ENCODE assay signal across 8 cellular contexts in the genomic region with DNA sequence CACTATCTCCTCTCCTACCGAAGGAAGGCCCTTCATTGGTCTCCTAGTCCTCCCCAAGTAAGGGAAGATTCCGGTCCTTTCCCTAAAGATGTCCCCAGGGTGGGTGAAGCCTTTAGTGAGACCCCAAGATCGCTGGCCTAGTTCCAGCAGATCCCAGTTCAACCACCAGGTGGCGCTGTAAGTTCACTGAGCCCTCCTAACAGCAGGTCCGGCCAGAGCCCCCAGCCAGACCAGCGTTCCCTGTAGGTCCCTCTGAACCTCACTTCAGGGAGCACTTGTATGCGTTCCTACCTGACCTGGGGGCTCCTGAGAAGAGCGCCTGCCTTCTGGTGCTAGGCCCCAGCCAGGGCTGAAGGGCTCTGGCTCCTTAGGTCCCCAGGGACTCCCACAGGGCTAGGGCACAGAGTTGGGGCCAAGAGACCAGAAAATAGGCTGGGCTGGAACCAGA. TPM values are rescaled to one million over a fixed set of nuclear protein-coding genes. Genes with fewer than 3 reads are reported as not detected.
DNase-seq lines count a peak whose midpoint lies in the region; ATAC-seq lines count a peak whose summit lies in the region.

No MANE protein-coding gene starts in this region.

- peak overlapping the region in 1 of 8 donors; percentile 2 for H3K4me3 Mint-ChIP-seq in naive B cell
- no peak overlapping the region for H3K4me3 Mint-ChIP-seq in stimulated activated effector memory CD8-positive, alpha-beta T cell treated with anti-CD3 and anti-CD28 coated beads, Interleukin-12 subunit alpha, Interleukin-12 subunit beta, amount 100 ng/mL, for 72 hours

- peaks cover 0 to 14% (median 4%) of the 10 kb centered on the region in 3 donors for H3K27me3 Mint-ChIP-seq in naive B cell

- ATAC-seq in HG02870 (IDR thresholded peaks at IDR 0.05; ENCODE audit: unreplicated experiment): peak; percentile 48
- ATAC-seq in naive B cell (ENCODE audit: low read depth in 2 of 2): peak; percentile 56 to 72
- ATAC-seq in stimulated activated effector memory CD8-positive, alpha-beta T cell treated with anti-CD3 and anti-CD28 coated beads, Interleukin-12 subunit alpha, Interleukin-12 subunit beta, amount 100 ng/mL, for 72 hours: peak; percentile 20
- ATAC-seq in GM21423 (IDR thresholded peaks at IDR 0.05; ENCODE audit: unreplicated experiment): no peak

- DNase-seq in GM03348 (ENCODE audit: low spot score) (peak; percentile 89), NCI-H69 (lab: John Stamatoyannopoulos, UW) (peak; percentile 83), epidermal melanocyte (ENCODE audit: insufficient read length, low spot score) (peak; percentile 69), naive B cell (peak; percentile 48)
- DNase-seq in activated CD8-positive, alpha-beta memory T cell treated with anti-CD3 and anti-CD28 coated beads for 48 hours (ENCODE audit: low read depth in 2 of 3, low spot score in 2 of 3): peak in 2 of 3 experiments; percentile 69 to 76
- peak; percentile 62 to 86 for DNase-seq in stimulated activated effector memory CD8-positive, alpha-beta T cell treated with anti-CD3 and anti-CD28 coated beads, Interleukin-12 subunit alpha, Interleukin-12 subunit beta, amount 100 ng/mL, for 72 hours (ENCODE audit: low spot score in 2 of 2)

- peak overlapping the region in 2 of 6 donors; percentile 4 to 21 for H3K27ac Mint-ChIP-seq in naive B cell
- no peak overlapping the region for H3K27ac Mint-ChIP-seq in stimulated activated effector memory CD8-positive, alpha-beta T cell treated with anti-CD3 and anti-CD28 coated beads, Interleukin-12 subunit alpha, Interleukin-12 subunit beta, amount 100 ng/mL, for 72 hours

- no peaks in the 10 kb centered on the region for H3K36me3 Mint-ChIP-seq in naive B cell
- no peaks in the 10 kb centered on the region for H3K36me3 Mint-ChIP-seq in stimulated activated effector memory CD8-positive, alpha-beta T cell treated with anti-CD3 and anti-CD28 coated beads, Interleukin-12 subunit alpha, Interleukin-12 subunit beta, amount 100 ng/mL, for 72 hours

- H3K9me3 Mint-ChIP-seq in naive B cell: no peaks in the 10 kb centered on the region
- no peaks in the 10 kb centered on the region for H3K9me3 Mint-ChIP-seq in stimulated activated effector memory CD8-positive, alpha-beta T cell treated with anti-CD3 and anti-CD28 coated beads, Interleukin-12 subunit alpha, Interleukin-12 subunit beta, amount 100 ng/mL, for 72 hours

- peaks cover 3 to 6% (median 5%) of the 10 kb centered on the region in 3 donors for H3K4me1 Mint-ChIP-seq in naive B cell
- peaks cover 12% of the 10 kb centered on the region for H3K4me1 Mint-ChIP-seq in stimulated activated effector memory CD8-positive, alpha-beta T cell treated with anti-CD3 and anti-CD28 coated beads, Interleukin-12 subunit alpha, Interleukin-12 subunit beta, amount 100 ng/mL, for 72 hours

RNA-seq across cellular contexts. Expression of a gene that starts 38.1 kb away (rescaled TPM):
- polyA plus RNA-seq in naive B cell (ENCODE audit: low read depth in 6 of 6): not detected

RNA-seq across cellular contexts. Expression of a gene that starts 56.8 kb away (rescaled TPM):
- polyA plus RNA-seq in naive B cell (ENCODE audit: low read depth in 6 of 6): 1 to 10 TPM; 3.2 to 7.3 (median 5.7) TPM
